ENCODE assay signal across 1 cellular context in genomic region chr7:26658698-26659084, GRCh38.
TF ChIP-seq lines count a peak whose summit lies in the region.

No MANE protein-coding gene starts in this region.

TF ChIP-seq in HepG2, 621 proteins besides CTCF, POLR2A, EP300 and RAD21 (continued from another document):
- TF ChIP-seq RXRB (CRISPR knock-in tag; IDR thresholded peaks at IDR 0.05; ENCODE audit: borderline replicate concordance) = no peak
- TF ChIP-seq ZNF260 (CRISPR knock-in tag; IDR thresholded peaks at IDR 0.05; ENCODE audit: borderline replicate concordance, low read depth) = no peak
